ENCODE assay signal across 18 cellular contexts in genomic region chr19:55527197-55528029, GRCh38. TPM values are rescaled to one million over a fixed set of nuclear protein-coding genes. Genes with fewer than 3 reads are reported as not detected.
DNase-seq lines count a peak whose midpoint lies in the region; ATAC-seq, FAIRE-seq and TF ChIP-seq lines count a peak whose summit lies in the region.
"Had no signal": no experiment of that assay in that cellular context is flagged by ENCODE, and none has a peak within 500 bp of the region (broad histone marks: within the 10 kb centered on the region; RNA-seq: fewer than 3 reads in every experiment).

No MANE protein-coding gene starts in this region.

- H2AFZ ChIP-seq in HepG2 (ENCODE audit: low read length): no peak overlapping the region
- H2AFZ ChIP-seq: GM23338 had no signal

- TF ChIP-seq CTCF in HepG2 (CRISPR knock-in tag; IDR thresholded peaks at IDR 0.05) (no peak), right lobe of liver (IDR thresholded peaks at IDR 0.05) (no peak), bronchial epithelial cell (IDR thresholded peaks at IDR 0.05; ENCODE audit: insufficient read depth, low read length, severe bottlenecking) (no peak)

- H3K27me3 ChIP-seq in HepG2 (ENCODE audit: control insufficient read depth in 1 of 2, insufficient read depth in 2 of 2, low read length in 2 of 2): no peaks in the 10 kb centered on the region
- H3K27me3 ChIP-seq in right lobe of liver: no peaks in the 10 kb centered on the region
- H3K27me3 ChIP-seq in bronchial epithelial cell (ENCODE audit: control insufficient read depth, insufficient read depth, low read length): no peaks in the 10 kb centered on the region
- H3K27me3 ChIP-seq: BLaER1 had no signal

- no peak for TF ChIP-seq RAD21 in HepG2 (CRISPR knock-in tag; IDR thresholded peaks at IDR 0.05)

- 76% methylated on average over 20 of the region's 22 CpGs for WGBS in HepG2 (ENCODE audit: low lambda C conversion rate)
- WGBS in right lobe of liver (ENCODE audit: insufficient coverage, low coverage, low lambda C conversion rate, missing lambda C conversion rate): 76% methylated on average over 15 of the region's 22 CpGs

- no peak overlapping the region for H3K9ac ChIP-seq in HepG2 (ENCODE audit: insufficient read depth, low read depth, low read length)
- H3K9ac ChIP-seq: BLaER1, KMS-11 had no signal

- intact Hi-C loops in HepG2 (cut with micrococcal nuclease; ENCODE audit: unreplicated experiment): no loop called here
- intact Hi-C loops in right lobe of liver (cut with DNase I): no loop called here

- H4K20me1 ChIP-seq in HepG2 (ENCODE audit: insufficient read depth, low read length): no peaks in the 10 kb centered on the region
- H4K20me1 ChIP-seq: BLaER1 had no signal

- ATAC-seq in HepG2 (no peak), right lobe of liver (no peak)

- no peak for TF ChIP-seq EP300 in HepG2 (IDR thresholded peaks at IDR 0.05; ENCODE audit: low read depth in 2 of 2, low read length in 2 of 2)
- TF ChIP-seq EP300 in HepG2 (CRISPR knock-in tag; IDR thresholded peaks at IDR 0.05; ENCODE audit: borderline replicate concordance): no peak

- no peaks in the 10 kb centered on the region for H3K9me3 ChIP-seq in HepG2 (ENCODE audit: low read length)
- H3K9me3 ChIP-seq in right lobe of liver: no peaks in the 10 kb centered on the region
- H3K9me3 ChIP-seq: BLaER1, HAP-1 had no signal

- peaks cover 33% of the 10 kb centered on the region for H3K4me1 ChIP-seq in HepG2 (ENCODE audit: insufficient read depth, low read length)
- peaks cover 0 to 4% (median 0%) of the 10 kb centered on the region in 4 donors for H3K4me1 ChIP-seq in right lobe of liver
- H3K4me1 ChIP-seq: Caco-2, HAP-1 had no signal

- CTCF ChIA-PET in HepG2 (lab: Yijun Ruan, JAX; ENCODE audit: low intra/inter-chr PET ratio, low total read pairs): no interaction called here

- H3K4me3 ChIP-seq in HepG2 (replicated peaks in 1 of 3; ENCODE audit: insufficient read depth in 1 of 3, low read depth in 2 of 3, low read length in 3 of 3): no peak overlapping the region
- no peak overlapping the region for H3K4me3 ChIP-seq in right lobe of liver
- H3K4me3 ChIP-seq in bronchial epithelial cell (ENCODE audit: low read depth, low read length): no peak overlapping the region
- H3K4me3 ChIP-seq: BLaER1, GM23338, HAP-1 had no signal

- no peaks in the 10 kb centered on the region for H3K79me2 ChIP-seq in HepG2 (ENCODE audit: insufficient read depth, low read length)

- no peak overlapping the region for H3K4me2 ChIP-seq in HepG2 (ENCODE audit: low read depth, low read length)
- H3K4me2 ChIP-seq: BLaER1, GM23338, KMS-11 had no signal

- no peak for TF ChIP-seq POLR2A in HepG2 (IDR thresholded peaks at IDR 0.05; ENCODE audit: insufficient read depth in 1 of 2, low read depth in 2 of 2, low read length in 2 of 2)
- TF ChIP-seq POLR2A in right lobe of liver (IDR thresholded peaks at IDR 0.05): no peak

- BruUV-seq in HepG2 (replicated peaks; lab: Mats Ljungman, UMichigan): no TSS peak

- no peak for DNase-seq in HepG2 (ENCODE audit: low spot score)
- DNase-seq in right lobe of liver: no peak
- DNase-seq in bronchial epithelial cell (ENCODE audit: low read depth): no peak
- DNase-seq in urothelium cell line (ENCODE audit: low spot score): no peak
- no peak for DNase-seq in NCI-H524 treated with DMSO at 0.1 percent for 48 hours (lab: John Stamatoyannopoulos, UW)
- no peak for DNase-seq in dermis blood vessel endothelial cell
- DNase-seq: AML-193; Caco-2; CD8-positive, alpha-beta memory T cell; DND-41 had no signal

- H3K27ac ChIP-seq in HepG2 (ENCODE audit: extremely low read length, insufficient read depth, low read length): no peak overlapping the region
- no peak overlapping the region for H3K27ac ChIP-seq in right lobe of liver
- H3K27ac ChIP-seq: 22Rv1, BLaER1, HL-60, KMS-11 had no signal

- POLR2A ChIA-PET in HepG2 (lab: Yijun Ruan, JAX): interaction anchor here (1.2 kb wide), 1 partner anchor 18 kb away, joined by 4 read pairs; the partner anchor contains the start of gene SBK3

- H3K36me3 ChIP-seq in HepG2 (replicated peaks in 1 of 2; ENCODE audit: control insufficient read depth in 1 of 2, insufficient read depth in 2 of 2, low read length in 2 of 2): no peaks in the 10 kb centered on the region
- H3K36me3 ChIP-seq in right lobe of liver: no peaks in the 10 kb centered on the region
- H3K36me3 ChIP-seq in bronchial epithelial cell (ENCODE audit: control insufficient read depth, insufficient read depth, low read length): no peaks in the 10 kb centered on the region
- H3K36me3 ChIP-seq: BLaER1, HAP-1 had no signal

- in situ Hi-C loops in HepG2 (cut with HindIII; ENCODE audit: extremely low pct_ligation_motif_present, low pct_unique_long_range_greater_than_20kb): no loop called here

- FAIRE-seq in HepG2 (lab: Jason Lieb, UNC) (no peak), bronchial epithelial cell (lab: Jason Lieb, UNC) (peak; percentile 98), urothelium cell line (lab: Jason Lieb, UNC) (peak; percentile 98)

RNA-seq across cellular contexts. Expression of gene SBK2, which starts 9.5 kb away (rescaled TPM):
- total RNA-seq in HepG2 (2016; rRNA removed; fragmentation: Illumina TruSeq; extraction: Trizol) (0.24 and 0.45 TPM in 2 replicates), right lobe of liver (not detected), bronchial epithelial cell (not detected in 2 replicates), dermis blood vessel endothelial cell (not detected in 2 replicates)
- total RNA-seq in HepG2 (2016; cell fraction: cytosol; rRNA removed; fragmentation: Illumina TruSeq; extraction: Trizol; ENCODE audit: low read depth): not detected in 2 replicates
- not detected in 2 replicates for total RNA-seq in HepG2 (2016; cell fraction: insoluble cytoplasmic fraction; rRNA removed; fragmentation: Illumina TruSeq; extraction: Trizol)
- total RNA-seq in HepG2 (2016; cell fraction: membrane; rRNA removed; fragmentation: Illumina TruSeq; extraction: Trizol): 0.22 and 0.28 TPM in 2 replicates
- not detected in 2 replicates for total RNA-seq in HepG2 (2016; cell fraction: nucleus; rRNA removed; fragmentation: Illumina TruSeq; extraction: Trizol)
- 0.14 TPM in 1 of 2 replicates, not detected in the other for polyA plus RNA-seq in HepG2 (2011; rRNA removed)
- polyA plus RNA-seq in HepG2 (2011; cell fraction: cytosol; rRNA removed): 0.13 and 0.16 TPM in 2 replicates
- polyA plus RNA-seq in HepG2 (2011; cell fraction: nucleus; rRNA removed): 1.0 and 1.3 TPM in 2 replicates
- 0.25 and 0.45 TPM in 2 replicates for polyA plus RNA-seq in HepG2 (2012)
- polyA plus RNA-seq in HepG2 (2016; cell fraction: cytosol; fragmentation: Illumina TruSeq; extraction: Trizol; ENCODE audit: low read depth): not detected in 2 replicates
- 0.22 and 0.32 TPM in 2 replicates for polyA plus RNA-seq in HepG2 (2016; cell fraction: insoluble cytoplasmic fraction; fragmentation: Illumina TruSeq; extraction: Trizol; ENCODE audit: low read depth)
- polyA plus RNA-seq in HepG2 (2016; cell fraction: membrane; fragmentation: Illumina TruSeq; extraction: Trizol; ENCODE audit: low read depth): not detected in 2 replicates
- polyA plus RNA-seq in HepG2 (2016; cell fraction: nucleus; fragmentation: Illumina TruSeq; extraction: Trizol; ENCODE audit: insufficient read depth, low read depth): not detected in 2 replicates
- polyA minus RNA-seq in HepG2 (2011; rRNA and poly(A)+ RNA removed; ENCODE audit: low replicate concordance): 0.54 TPM in 1 of 2 replicates, not detected in the other
- polyA minus RNA-seq in HepG2 (2011; cell fraction: cytosol; rRNA and poly(A)+ RNA removed): 0.59 and 0.79 TPM in 2 replicates
- polyA minus RNA-seq in HepG2 (2011; cell fraction: nucleus; rRNA and poly(A)+ RNA removed): not detected in 2 replicates
- total RNA-seq: Caco-2; CD8-positive, alpha-beta memory T cell; HFFc6 had no signal
- polyA plus RNA-seq: CD8-positive, alpha-beta memory T cell; IgD-negative memory B cell had no signal

RNA-seq across cellular contexts. Expression of gene SBK3, which starts 17.9 kb away (rescaled TPM):
- 0.46 and 0.66 TPM in 2 replicates for total RNA-seq in HepG2 (2016; rRNA removed; fragmentation: Illumina TruSeq; extraction: Trizol)
- total RNA-seq in HepG2 (2016; cell fraction: cytosol; rRNA removed; fragmentation: Illumina TruSeq; extraction: Trizol; ENCODE audit: low read depth): not detected in 2 replicates
- 0.24 and 0.35 TPM in 2 replicates for total RNA-seq in HepG2 (2016; cell fraction: insoluble cytoplasmic fraction; rRNA removed; fragmentation: Illumina TruSeq; extraction: Trizol)
- 0.19 and 0.24 TPM in 2 replicates for total RNA-seq in HepG2 (2016; cell fraction: membrane; rRNA removed; fragmentation: Illumina TruSeq; extraction: Trizol)
- 0.38 and 0.62 TPM in 2 replicates for total RNA-seq in HepG2 (2016; cell fraction: nucleus; rRNA removed; fragmentation: Illumina TruSeq; extraction: Trizol)
- 0.77 and 1.5 TPM in 2 replicates for polyA plus RNA-seq in HepG2 (2011; rRNA removed)
- polyA plus RNA-seq in HepG2 (2011; cell fraction: cytosol; rRNA removed): 1.0 and 1.4 TPM in 2 replicates
- polyA plus RNA-seq in HepG2 (2011; cell fraction: nucleus; rRNA removed): 2.0 and 3.1 TPM in 2 replicates
- 0.91 and 2.0 TPM in 2 replicates for polyA plus RNA-seq in HepG2 (2012)
- not detected in 2 replicates for polyA plus RNA-seq in HepG2 (2016; cell fraction: cytosol; fragmentation: Illumina TruSeq; extraction: Trizol; ENCODE audit: low read depth)
- 0.19 TPM in 1 of 2 replicates, not detected in the other for polyA plus RNA-seq in HepG2 (2016; cell fraction: insoluble cytoplasmic fraction; fragmentation: Illumina TruSeq; extraction: Trizol; ENCODE audit: low read depth)
- polyA plus RNA-seq in HepG2 (2016; cell fraction: membrane; fragmentation: Illumina TruSeq; extraction: Trizol; ENCODE audit: low read depth): 0.13 TPM in 1 of 2 replicates, not detected in the other
- 0.81 and 0.96 TPM in 2 replicates for polyA plus RNA-seq in HepG2 (2016; cell fraction: nucleus; fragmentation: Illumina TruSeq; extraction: Trizol; ENCODE audit: insufficient read depth, low read depth)
- polyA minus RNA-seq in HepG2 (2011; rRNA and poly(A)+ RNA removed; ENCODE audit: low replicate concordance): 1.2 TPM in 1 of 2 replicates, not detected in the other
- polyA minus RNA-seq in HepG2 (2011; cell fraction: cytosol; rRNA and poly(A)+ RNA removed): 0.53 TPM in 1 of 2 replicates, not detected in the other
- 0.37 and 0.52 TPM in 2 replicates for polyA minus RNA-seq in HepG2 (2011; cell fraction: nucleus; rRNA and poly(A)+ RNA removed)
- under 1 TPM in 2 of 6 experiments, not detected in 4; 0.33 to 0.56 TPM for total RNA-seq in right lobe of liver
- total RNA-seq in bronchial epithelial cell: not detected in 2 replicates
- 0.17 and 0.74 TPM in 2 replicates for total RNA-seq in dermis blood vessel endothelial cell
- total RNA-seq: CD8-positive, alpha-beta memory T cell; HFFc6 had no signal
- polyA plus RNA-seq: CD8-positive, alpha-beta memory T cell; IgD-negative memory B cell had no signal

RNA-seq across cellular contexts. Expression of gene SSC5D, which starts 39.2 kb away (rescaled TPM):
- not detected in 2 replicates for total RNA-seq in HepG2 (2016; rRNA removed; fragmentation: Illumina TruSeq; extraction: Trizol)
- not detected in 2 replicates for total RNA-seq in HepG2 (2016; cell fraction: cytosol; rRNA removed; fragmentation: Illumina TruSeq; extraction: Trizol; ENCODE audit: low read depth)
- not detected in 2 replicates for total RNA-seq in HepG2 (2016; cell fraction: insoluble cytoplasmic fraction; rRNA removed; fragmentation: Illumina TruSeq; extraction: Trizol)
- not detected in 2 replicates for total RNA-seq in HepG2 (2016; cell fraction: membrane; rRNA removed; fragmentation: Illumina TruSeq; extraction: Trizol)
- total RNA-seq in HepG2 (2016; cell fraction: nucleus; rRNA removed; fragmentation: Illumina TruSeq; extraction: Trizol): not detected in 2 replicates
- polyA plus RNA-seq in HepG2 (2011; rRNA removed): 0.03 TPM in 1 of 2 replicates, not detected in the other
- polyA plus RNA-seq in HepG2 (2011; cell fraction: cytosol; rRNA removed): not detected in 2 replicates
- 0.10 and 0.61 TPM in 2 replicates for polyA plus RNA-seq in HepG2 (2011; cell fraction: nucleus; rRNA removed)
- polyA plus RNA-seq in HepG2 (2012): 0.03 TPM in 1 of 2 replicates, not detected in the other
- not detected in 2 replicates for polyA plus RNA-seq in HepG2 (2016; cell fraction: cytosol; fragmentation: Illumina TruSeq; extraction: Trizol; ENCODE audit: low read depth)
- polyA plus RNA-seq in HepG2 (2016; cell fraction: insoluble cytoplasmic fraction; fragmentation: Illumina TruSeq; extraction: Trizol; ENCODE audit: low read depth): not detected in 2 replicates
- not detected in 2 replicates for polyA plus RNA-seq in HepG2 (2016; cell fraction: membrane; fragmentation: Illumina TruSeq; extraction: Trizol; ENCODE audit: low read depth)
- polyA plus RNA-seq in HepG2 (2016; cell fraction: nucleus; fragmentation: Illumina TruSeq; extraction: Trizol; ENCODE audit: insufficient read depth, low read depth): not detected in 2 replicates
- 0.04 and 0.14 TPM in 2 replicates for polyA minus RNA-seq in HepG2 (2011; rRNA and poly(A)+ RNA removed; ENCODE audit: low replicate concordance)
- polyA minus RNA-seq in HepG2 (2011; cell fraction: cytosol; rRNA and poly(A)+ RNA removed): not detected in 2 replicates
- polyA minus RNA-seq in HepG2 (2011; cell fraction: nucleus; rRNA and poly(A)+ RNA removed): 0.12 TPM in 1 of 2 replicates, not detected in the other
- total RNA-seq in right lobe of liver: 1 to 10 TPM in 4 of 6 experiments, under 1 TPM in 2; 0.35 to 1.6 (median 1.2) TPM
- under 0.01 and 0.26 TPM in 2 replicates for total RNA-seq in bronchial epithelial cell
- total RNA-seq in dermis blood vessel endothelial cell: 0.19 and 0.51 TPM in 2 replicates
- polyA plus RNA-seq: CD8-positive, alpha-beta memory T cell; IgD-negative memory B cell had no signal

RNA-seq across cellular contexts. Expression of gene NAT14, which starts 42.4 kb away (rescaled TPM):
- total RNA-seq in HepG2 (2016; rRNA removed; fragmentation: Illumina TruSeq; extraction: Trizol) (14.7 and 22.3 TPM in 2 replicates), right lobe of liver (1 to 10 TPM; 2.5 to 6.0 (median 3.9) TPM), bronchial epithelial cell (2.4 and 3.5 TPM in 2 replicates), dermis blood vessel endothelial cell (8.7 and 14.5 TPM in 2 replicates)
- 15.7 and 17.4 TPM in 2 replicates for total RNA-seq in HepG2 (2016; cell fraction: cytosol; rRNA removed; fragmentation: Illumina TruSeq; extraction: Trizol; ENCODE audit: low read depth)
- 14.8 and 26.5 TPM in 2 replicates for total RNA-seq in HepG2 (2016; cell fraction: insoluble cytoplasmic fraction; rRNA removed; fragmentation: Illumina TruSeq; extraction: Trizol)
- total RNA-seq in HepG2 (2016; cell fraction: membrane; rRNA removed; fragmentation: Illumina TruSeq; extraction: Trizol): 24.1 and 26.6 TPM in 2 replicates
- total RNA-seq in HepG2 (2016; cell fraction: nucleus; rRNA removed; fragmentation: Illumina TruSeq; extraction: Trizol): 17.7 and 22.1 TPM in 2 replicates
- polyA plus RNA-seq in HepG2 (2011; rRNA removed): 20.7 and 24.7 TPM in 2 replicates
- 17.5 and 24.6 TPM in 2 replicates for polyA plus RNA-seq in HepG2 (2011; cell fraction: cytosol; rRNA removed)
- polyA plus RNA-seq in HepG2 (2011; cell fraction: nucleus; rRNA removed): 37.8 and 42.1 TPM in 2 replicates
- 19.0 and 25.8 TPM in 2 replicates for polyA plus RNA-seq in HepG2 (2012)
- 18.4 and 22.8 TPM in 2 replicates for polyA plus RNA-seq in HepG2 (2016; cell fraction: cytosol; fragmentation: Illumina TruSeq; extraction: Trizol; ENCODE audit: low read depth)
- polyA plus RNA-seq in HepG2 (2016; cell fraction: insoluble cytoplasmic fraction; fragmentation: Illumina TruSeq; extraction: Trizol; ENCODE audit: low read depth): 16.4 and 17.1 TPM in 2 replicates
- polyA plus RNA-seq in HepG2 (2016; cell fraction: membrane; fragmentation: Illumina TruSeq; extraction: Trizol; ENCODE audit: low read depth): 23.9 and 24.7 TPM in 2 replicates
- polyA plus RNA-seq in HepG2 (2016; cell fraction: nucleus; fragmentation: Illumina TruSeq; extraction: Trizol; ENCODE audit: insufficient read depth, low read depth): 40.3 and 41.0 TPM in 2 replicates
- polyA minus RNA-seq in HepG2 (2011; rRNA and poly(A)+ RNA removed; ENCODE audit: low replicate concordance): 4.3 and 11.1 TPM in 2 replicates
- 4.5 and 6.5 TPM in 2 replicates for polyA minus RNA-seq in HepG2 (2011; cell fraction: cytosol; rRNA and poly(A)+ RNA removed)
- polyA minus RNA-seq in HepG2 (2011; cell fraction: nucleus; rRNA and poly(A)+ RNA removed): 3.2 and 5.3 TPM in 2 replicates

RNA-seq across cellular contexts. Expression of gene ZNF628, which starts 51.0 kb away (rescaled TPM):
- total RNA-seq in HepG2 (2016; rRNA removed; fragmentation: Illumina TruSeq; extraction: Trizol) (1.00 and 1.2 TPM in 2 replicates), right lobe of liver (1 to 10 TPM; 3.4 to 9.2 (median 4.4) TPM), bronchial epithelial cell (0.79 and 1.0 TPM in 2 replicates), dermis blood vessel endothelial cell (1.4 and 3.3 TPM in 2 replicates)
- 0.53 and 0.91 TPM in 2 replicates for total RNA-seq in HepG2 (2016; cell fraction: cytosol; rRNA removed; fragmentation: Illumina TruSeq; extraction: Trizol; ENCODE audit: low read depth)
- total RNA-seq in HepG2 (2016; cell fraction: insoluble cytoplasmic fraction; rRNA removed; fragmentation: Illumina TruSeq; extraction: Trizol): 0.98 and 1.1 TPM in 2 replicates
- 1.9 and 2.5 TPM in 2 replicates for total RNA-seq in HepG2 (2016; cell fraction: membrane; rRNA removed; fragmentation: Illumina TruSeq; extraction: Trizol)
- total RNA-seq in HepG2 (2016; cell fraction: nucleus; rRNA removed; fragmentation: Illumina TruSeq; extraction: Trizol): 1.2 TPM in 2 replicates
- polyA plus RNA-seq in HepG2 (2011; rRNA removed): 0.48 and 0.54 TPM in 2 replicates
- polyA plus RNA-seq in HepG2 (2011; cell fraction: cytosol; rRNA removed): 0.19 and 0.56 TPM in 2 replicates
- 2.8 and 4.7 TPM in 2 replicates for polyA plus RNA-seq in HepG2 (2011; cell fraction: nucleus; rRNA removed)
- polyA plus RNA-seq in HepG2 (2012): 1.7 and 1.9 TPM in 2 replicates
- 0.40 and 0.47 TPM in 2 replicates for polyA plus RNA-seq in HepG2 (2016; cell fraction: cytosol; fragmentation: Illumina TruSeq; extraction: Trizol; ENCODE audit: low read depth)
- polyA plus RNA-seq in HepG2 (2016; cell fraction: insoluble cytoplasmic fraction; fragmentation: Illumina TruSeq; extraction: Trizol; ENCODE audit: low read depth): 1.4 and 2.1 TPM in 2 replicates
- 1.1 and 2.4 TPM in 2 replicates for polyA plus RNA-seq in HepG2 (2016; cell fraction: membrane; fragmentation: Illumina TruSeq; extraction: Trizol; ENCODE audit: low read depth)
- 2.5 and 2.7 TPM in 2 replicates for polyA plus RNA-seq in HepG2 (2016; cell fraction: nucleus; fragmentation: Illumina TruSeq; extraction: Trizol; ENCODE audit: insufficient read depth, low read depth)
- 0.75 and 2.3 TPM in 2 replicates for polyA minus RNA-seq in HepG2 (2011; rRNA and poly(A)+ RNA removed; ENCODE audit: low replicate concordance)
- polyA minus RNA-seq in HepG2 (2011; cell fraction: cytosol; rRNA and poly(A)+ RNA removed): 1.9 and 2.1 TPM in 2 replicates
- 0.62 and 1.8 TPM in 2 replicates for polyA minus RNA-seq in HepG2 (2011; cell fraction: nucleus; rRNA and poly(A)+ RNA removed)
